In the genomic region with DNA sequence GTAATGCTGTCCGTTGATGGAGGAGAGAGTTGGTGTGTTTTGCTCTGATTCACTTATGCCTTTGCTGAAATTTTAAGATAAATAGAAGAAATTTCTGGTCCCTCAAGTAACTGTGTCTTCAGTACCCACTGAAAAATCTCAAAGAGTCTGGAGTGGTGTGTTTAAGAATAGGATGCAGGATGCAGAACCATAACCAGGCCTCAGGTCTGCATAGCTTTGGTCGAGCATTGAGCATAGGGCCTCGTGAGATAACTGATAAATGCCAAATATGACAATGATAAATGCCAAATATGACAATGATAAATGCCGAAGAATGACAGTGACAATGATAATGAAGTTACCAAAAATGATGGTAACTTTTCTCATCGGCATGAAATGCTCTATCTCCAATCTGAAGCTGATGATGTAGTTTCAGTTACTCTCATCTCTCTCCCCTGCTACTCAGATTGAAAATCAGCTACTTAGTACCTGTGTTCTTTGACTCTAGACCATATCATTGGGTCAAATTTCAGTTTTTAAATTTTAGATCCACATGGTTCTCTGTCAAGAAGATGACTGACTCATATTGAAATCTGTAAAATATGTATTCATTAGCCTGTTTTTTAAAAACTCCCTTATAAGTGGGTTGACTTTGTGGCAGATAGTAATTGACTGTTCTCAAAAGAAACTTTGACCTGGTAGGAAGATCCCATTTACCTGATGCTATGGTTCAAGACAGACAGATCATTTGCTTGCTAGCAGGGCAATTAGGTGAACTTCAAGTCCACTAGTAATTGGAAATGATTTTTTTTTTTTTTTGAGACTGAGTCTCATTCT, we compare ENCODE assay signal across 1 cellular context.
TF ChIP-seq lines count a peak whose summit lies in the region.

No MANE protein-coding gene starts in this region.

TF ChIP-seq in GM23338, 12 proteins besides CTCF, POLR2A, EP300 and RAD21 (continued from another document):
- TF ChIP-seq, protein P1, sequence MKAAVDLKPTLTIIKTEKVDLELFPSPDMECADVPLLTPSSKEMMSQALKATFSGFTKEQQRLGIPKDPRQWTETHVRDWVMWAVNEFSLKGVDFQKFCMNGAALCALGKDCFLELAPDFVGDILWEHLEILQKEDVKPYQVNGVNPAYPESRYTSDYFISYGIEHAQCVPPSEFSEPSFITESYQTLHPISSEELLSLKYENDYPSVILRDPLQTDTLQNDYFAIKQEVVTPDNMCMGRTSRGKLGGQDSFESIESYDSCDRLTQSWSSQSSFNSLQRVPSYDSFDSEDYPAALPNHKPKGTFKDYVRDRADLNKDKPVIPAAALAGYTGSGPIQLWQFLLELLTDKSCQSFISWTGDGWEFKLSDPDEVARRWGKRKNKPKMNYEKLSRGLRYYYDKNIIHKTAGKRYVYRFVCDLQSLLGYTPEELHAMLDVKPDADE (IDR thresholded peaks at IDR 0.05), result no peak
- TF ChIP-seq ZNF114 (CRISPR knock-in tag; IDR thresholded peaks at IDR 0.05) (no peak), CREB1 (CRISPR knock-in tag; IDR thresholded peaks at IDR 0.05; ENCODE audit: low read depth) (no peak), EZH2 (IDR thresholded peaks at IDR 0.05; ENCODE audit: low read depth, unreplicated experiment) (no peak), JUNB (IDR thresholded peaks at IDR 0.05; ENCODE audit: unreplicated experiment) (no peak), ZNF331 (CRISPR knock-in tag; IDR thresholded peaks at IDR 0.05; ENCODE audit: low read depth) (no peak)
- TF ChIP-seq, protein P2, sequence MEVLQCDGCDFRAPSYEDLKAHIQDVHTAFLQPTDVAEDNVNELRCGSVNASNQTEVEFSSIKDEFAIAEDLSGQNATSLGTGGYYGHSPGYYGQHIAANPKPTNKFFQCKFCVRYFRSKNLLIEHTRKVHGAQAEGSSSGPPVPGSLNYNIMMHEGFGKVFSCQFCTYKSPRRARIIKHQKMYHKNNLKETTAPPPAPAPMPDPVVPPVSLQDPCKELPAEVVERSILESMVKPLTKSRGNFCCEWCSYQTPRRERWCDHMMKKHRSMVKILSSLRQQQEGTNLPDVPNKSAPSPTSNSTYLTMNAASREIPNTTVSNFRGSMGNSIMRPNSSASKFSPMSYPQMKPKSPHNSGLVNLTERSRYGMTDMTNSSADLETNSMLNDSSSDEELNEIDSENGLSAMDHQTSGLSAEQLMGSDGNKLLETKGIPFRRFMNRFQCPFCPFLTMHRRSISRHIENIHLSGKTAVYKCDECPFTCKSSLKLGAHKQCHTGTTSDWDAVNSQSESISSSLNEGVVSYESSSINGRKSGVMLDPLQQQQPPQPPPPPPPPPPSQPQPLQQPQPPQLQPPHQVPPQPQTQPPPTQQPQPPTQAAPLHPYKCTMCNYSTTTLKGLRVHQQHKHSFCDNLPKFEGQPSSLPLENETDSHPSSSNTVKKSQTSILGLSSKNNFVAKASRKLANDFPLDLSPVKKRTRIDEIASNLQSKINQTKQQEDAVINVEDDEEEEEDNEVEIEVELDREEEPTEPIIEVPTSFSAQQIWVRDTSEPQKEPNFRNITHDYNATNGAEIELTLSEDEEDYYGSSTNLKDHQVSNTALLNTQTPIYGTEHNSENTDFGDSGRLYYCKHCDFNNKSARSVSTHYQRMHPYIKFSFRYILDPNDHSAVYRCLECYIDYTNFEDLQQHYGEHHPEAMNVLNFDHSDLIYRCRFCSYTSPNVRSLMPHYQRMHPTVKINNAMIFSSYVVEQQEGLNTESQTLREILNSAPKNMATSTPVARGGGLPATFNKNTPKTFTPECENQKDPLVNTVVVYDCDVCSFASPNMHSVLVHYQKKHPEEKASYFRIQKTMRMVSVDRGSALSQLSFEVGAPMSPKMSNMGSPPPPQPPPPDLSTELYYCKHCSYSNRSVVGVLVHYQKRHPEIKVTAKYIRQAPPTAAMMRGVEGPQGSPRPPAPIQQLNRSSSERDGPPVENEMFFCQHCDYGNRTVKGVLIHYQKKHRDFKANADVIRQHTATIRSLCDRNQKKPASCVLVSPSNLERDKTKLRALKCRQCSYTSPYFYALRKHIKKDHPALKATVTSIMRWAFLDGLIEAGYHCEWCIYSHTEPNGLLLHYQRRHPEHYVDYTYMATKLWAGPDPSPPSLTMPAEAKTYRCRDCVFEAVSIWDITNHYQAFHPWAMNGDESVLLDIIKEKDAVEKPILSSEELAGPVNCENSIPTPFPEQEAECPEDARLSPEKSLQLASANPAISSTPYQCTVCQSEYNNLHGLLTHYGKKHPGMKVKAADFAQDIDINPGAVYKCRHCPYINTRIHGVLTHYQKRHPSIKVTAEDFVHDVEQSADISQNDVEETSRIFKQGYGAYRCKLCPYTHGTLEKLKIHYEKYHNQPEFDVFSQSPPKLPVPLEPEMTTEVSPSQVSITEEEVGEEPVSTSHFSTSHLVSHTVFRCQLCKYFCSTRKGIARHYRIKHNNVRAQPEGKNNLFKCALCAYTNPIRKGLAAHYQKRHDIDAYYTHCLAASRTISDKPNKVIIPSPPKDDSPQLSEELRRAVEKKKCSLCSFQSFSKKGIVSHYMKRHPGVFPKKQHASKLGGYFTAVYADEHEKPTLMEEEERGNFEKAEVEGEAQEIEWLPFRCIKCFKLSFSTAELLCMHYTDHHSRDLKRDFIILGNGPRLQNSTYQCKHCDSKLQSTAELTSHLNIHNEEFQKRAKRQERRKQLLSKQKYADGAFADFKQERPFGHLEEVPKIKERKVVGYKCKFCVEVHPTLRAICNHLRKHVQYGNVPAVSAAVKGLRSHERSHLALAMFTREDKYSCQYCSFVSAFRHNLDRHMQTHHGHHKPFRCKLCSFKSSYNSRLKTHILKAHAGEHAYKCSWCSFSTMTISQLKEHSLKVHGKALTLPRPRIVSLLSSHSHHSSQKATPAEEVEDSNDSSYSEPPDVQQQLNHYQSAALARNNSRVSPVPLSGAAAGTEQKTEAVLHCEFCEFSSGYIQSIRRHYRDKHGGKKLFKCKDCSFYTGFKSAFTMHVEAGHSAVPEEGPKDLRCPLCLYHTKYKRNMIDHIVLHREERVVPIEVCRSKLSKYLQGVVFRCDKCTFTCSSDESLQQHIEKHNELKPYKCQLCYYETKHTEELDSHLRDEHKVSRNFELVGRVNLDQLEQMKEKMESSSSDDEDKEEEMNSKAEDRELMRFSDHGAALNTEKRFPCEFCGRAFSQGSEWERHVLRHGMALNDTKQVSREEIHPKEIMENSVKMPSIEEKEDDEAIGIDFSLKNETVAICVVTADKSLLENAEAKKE (CRISPR knock-in tag; IDR thresholded peaks at IDR 0.05), result no peak
- TF ChIP-seq, protein P3, sequence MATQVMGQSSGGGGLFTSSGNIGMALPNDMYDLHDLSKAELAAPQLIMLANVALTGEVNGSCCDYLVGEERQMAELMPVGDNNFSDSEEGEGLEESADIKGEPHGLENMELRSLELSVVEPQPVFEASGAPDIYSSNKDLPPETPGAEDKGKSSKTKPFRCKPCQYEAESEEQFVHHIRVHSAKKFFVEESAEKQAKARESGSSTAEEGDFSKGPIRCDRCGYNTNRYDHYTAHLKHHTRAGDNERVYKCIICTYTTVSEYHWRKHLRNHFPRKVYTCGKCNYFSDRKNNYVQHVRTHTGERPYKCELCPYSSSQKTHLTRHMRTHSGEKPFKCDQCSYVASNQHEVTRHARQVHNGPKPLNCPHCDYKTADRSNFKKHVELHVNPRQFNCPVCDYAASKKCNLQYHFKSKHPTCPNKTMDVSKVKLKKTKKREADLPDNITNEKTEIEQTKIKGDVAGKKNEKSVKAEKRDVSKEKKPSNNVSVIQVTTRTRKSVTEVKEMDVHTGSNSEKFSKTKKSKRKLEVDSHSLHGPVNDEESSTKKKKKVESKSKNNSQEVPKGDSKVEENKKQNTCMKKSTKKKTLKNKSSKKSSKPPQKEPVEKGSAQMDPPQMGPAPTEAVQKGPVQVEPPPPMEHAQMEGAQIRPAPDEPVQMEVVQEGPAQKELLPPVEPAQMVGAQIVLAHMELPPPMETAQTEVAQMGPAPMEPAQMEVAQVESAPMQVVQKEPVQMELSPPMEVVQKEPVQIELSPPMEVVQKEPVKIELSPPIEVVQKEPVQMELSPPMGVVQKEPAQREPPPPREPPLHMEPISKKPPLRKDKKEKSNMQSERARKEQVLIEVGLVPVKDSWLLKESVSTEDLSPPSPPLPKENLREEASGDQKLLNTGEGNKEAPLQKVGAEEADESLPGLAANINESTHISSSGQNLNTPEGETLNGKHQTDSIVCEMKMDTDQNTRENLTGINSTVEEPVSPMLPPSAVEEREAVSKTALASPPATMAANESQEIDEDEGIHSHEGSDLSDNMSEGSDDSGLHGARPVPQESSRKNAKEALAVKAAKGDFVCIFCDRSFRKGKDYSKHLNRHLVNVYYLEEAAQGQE (IDR thresholded peaks at IDR 0.05; ENCODE audit: unreplicated experiment), result no peak
